8 cellular contexts compared by ENCODE assay signal in the genomic region with DNA sequence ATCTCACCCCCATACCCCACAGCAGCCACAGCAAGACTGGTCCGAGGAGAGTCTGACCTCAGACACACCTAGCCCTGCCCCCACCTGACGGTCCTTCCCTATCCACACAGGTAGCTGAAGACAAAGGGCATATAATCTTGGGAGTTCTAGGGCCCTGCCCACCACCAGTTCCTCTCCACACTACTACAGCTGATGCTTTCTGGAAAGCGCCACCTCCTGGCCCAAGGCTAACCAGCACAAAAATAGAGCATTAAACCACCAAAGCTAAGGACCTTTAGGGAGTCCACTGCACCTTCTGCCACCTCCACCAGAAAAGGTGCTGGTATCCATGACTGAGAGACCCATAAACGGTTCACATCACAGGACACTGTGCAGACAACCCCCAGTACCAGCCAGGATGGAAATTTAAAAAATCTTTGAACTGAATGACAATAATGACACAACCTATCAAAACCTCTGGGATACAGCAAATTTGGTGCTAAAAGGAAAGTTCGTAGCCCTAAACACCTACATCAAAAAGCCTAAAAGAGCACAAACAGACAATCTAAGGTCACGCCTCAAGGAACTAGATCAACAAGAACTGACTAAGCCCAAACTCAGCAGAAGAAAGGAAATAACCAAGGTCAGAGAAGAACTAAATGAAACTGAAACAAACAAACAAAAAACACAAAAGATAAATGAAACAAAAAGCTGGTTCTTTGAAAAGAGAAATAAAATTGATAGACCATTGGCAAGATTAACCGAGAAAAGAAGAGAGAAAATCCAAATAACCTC.
DNase-seq lines count a peak whose midpoint lies in the region; ATAC-seq and TF ChIP-seq lines count a peak whose summit lies in the region.

No MANE protein-coding gene starts in this region.

- DNase-seq in activated CD8-positive, alpha-beta memory T cell treated with anti-CD3 and anti-CD28 coated beads, Interleukin-2, amount 10 ng/mL, durations not matched to agents 7 days and 5 days: peak; percentile 56
- DNase-seq in activated CD8-positive, alpha-beta memory T cell treated with anti-CD3 and anti-CD28 coated beads, Interleukin-2, amount 50 U/mL, for 4 hours: no peak
- DNase-seq in NB4 (ENCODE audit: low read depth) (no peak), neural progenitor cell (ENCODE audit: low spot score) (no peak), SHP77 (lab: John Stamatoyannopoulos, UW) (no peak), BE2C (no peak), DMS114 treated with DMSO at 0.1 percent for 48 hours (lab: John Stamatoyannopoulos, UW; ENCODE audit: unreplicated experiment) (no peak)
- DNase-seq in activated naive CD4-positive, alpha-beta T cell treated with anti-CD3 and anti-CD28 coated beads, Interleukin-2, amount 50 U/mL, for 72 hours (ENCODE audit: low spot score in 2 of 2): no peak

- TF ChIP-seq CTCF in NB4 (IDR thresholded peaks at IDR 0.05; ENCODE audit: low read depth, low read length): peak; percentile 7
- peak; percentile 28 for TF ChIP-seq CTCF in neural progenitor cell (IDR thresholded peaks at IDR 0.05)
- TF ChIP-seq CTCF in BE2C (IDR thresholded peaks at IDR 0.05; ENCODE audit: low read depth, low read length): no peak; the same call in 1 of the 2 replicates

- no peak overlapping the region for H3K4me2 ChIP-seq in neural progenitor cell

- H3K9me3 ChIP-seq in neural progenitor cell (ENCODE audit: low read depth) (no peaks in the 10 kb centered on the region), BE2C (no peaks in the 10 kb centered on the region; the same call in 1 of the 2 replicates)

- no peaks in the 10 kb centered on the region for H3K27me3 Mint-ChIP-seq in activated CD8-positive, alpha-beta memory T cell treated with anti-CD3 and anti-CD28 coated beads, Interleukin-2, amount 10 ng/mL, durations not matched to agents 7 days and 5 days
- peaks cover 3% of the 10 kb centered on the region for H3K27me3 Mint-ChIP-seq in neural progenitor cell (ENCODE audit: insufficient read depth, low read depth)

- no peak overlapping the region for H2AFZ ChIP-seq in neural progenitor cell (replicated peaks)

- no peaks in the 10 kb centered on the region for H3K9me3 Mint-ChIP-seq in activated CD8-positive, alpha-beta memory T cell treated with anti-CD3 and anti-CD28 coated beads, Interleukin-2, amount 10 ng/mL, durations not matched to agents 7 days and 5 days (ENCODE audit: low read depth)
- H3K9me3 Mint-ChIP-seq in activated naive CD4-positive, alpha-beta T cell treated with anti-CD3 and anti-CD28 coated beads, Interleukin-2, amount 50 U/mL, for 72 hours: no peaks in the 10 kb centered on the region
- peaks cover 9% of the 10 kb centered on the region for H3K9me3 Mint-ChIP-seq in neural progenitor cell

- H3K4me1 ChIP-seq in neural progenitor cell (no peaks in the 10 kb centered on the region), BE2C (no peaks in the 10 kb centered on the region)

- no peak overlapping the region for H3K9ac ChIP-seq in neural progenitor cell

- no peaks in the 10 kb centered on the region for H4K20me1 ChIP-seq in neural progenitor cell (ENCODE audit: low read depth)

- peaks cover 48% of the 10 kb centered on the region for H3K4me1 Mint-ChIP-seq in activated CD8-positive, alpha-beta memory T cell treated with anti-CD3 and anti-CD28 coated beads, Interleukin-2, amount 10 ng/mL, durations not matched to agents 7 days and 5 days
- H3K4me1 Mint-ChIP-seq in neural progenitor cell: no peaks in the 10 kb centered on the region

- H3K4me3 Mint-ChIP-seq in activated CD8-positive, alpha-beta memory T cell treated with anti-CD3 and anti-CD28 coated beads, Interleukin-2, amount 10 ng/mL, durations not matched to agents 7 days and 5 days: peak overlapping the region; percentile 43
- no peak overlapping the region for H3K4me3 Mint-ChIP-seq in neural progenitor cell

- H3K27me3 ChIP-seq in neural progenitor cell: no peaks in the 10 kb centered on the region
- no peaks in the 10 kb centered on the region for H3K27me3 ChIP-seq in BE2C

- peak overlapping the region; percentile 98 for H3K27ac Mint-ChIP-seq in activated CD8-positive, alpha-beta memory T cell treated with anti-CD3 and anti-CD28 coated beads, Interleukin-2, amount 10 ng/mL, durations not matched to agents 7 days and 5 days
- peak overlapping the region; percentile 12 to 22 for H3K27ac Mint-ChIP-seq in activated naive CD4-positive, alpha-beta T cell treated with anti-CD3 and anti-CD28 coated beads, Interleukin-2, amount 50 U/mL, for 72 hours
- no peak overlapping the region for H3K27ac Mint-ChIP-seq in neural progenitor cell

- H3K36me3 ChIP-seq in neural progenitor cell: no peaks in the 10 kb centered on the region
- H3K36me3 ChIP-seq in BE2C: no peaks in the 10 kb centered on the region

- H3K36me3 Mint-ChIP-seq in activated CD8-positive, alpha-beta memory T cell treated with anti-CD3 and anti-CD28 coated beads, Interleukin-2, amount 10 ng/mL, durations not matched to agents 7 days and 5 days: peaks cover 43% of the 10 kb centered on the region
- peaks cover 0 to 6% of the 10 kb centered on the region in 2 donors for H3K36me3 Mint-ChIP-seq in activated naive CD4-positive, alpha-beta T cell treated with anti-CD3 and anti-CD28 coated beads, Interleukin-2, amount 50 U/mL, for 72 hours
- H3K36me3 Mint-ChIP-seq in neural progenitor cell: no peaks in the 10 kb centered on the region

- CTCF ChIA-PET in activated CD8-positive, alpha-beta memory T cell treated with anti-CD3 and anti-CD28 coated beads, Interleukin-2, amount 10 ng/mL, durations not matched to agents 7 days and 5 days (lab: Charles Lee): interaction anchor here (0.7 to 5.5 kb wide), 12 partner anchors 8 to 1311 kb away, joined by 3 to 41 read pairs (median 4); no protein-coding TSS in a partner anchor

- TF ChIP-seq POLR2A in NB4 (IDR thresholded peaks at IDR 0.05; ENCODE audit: extremely low read depth, insufficient read length): no peak

- ATAC-seq in activated CD8-positive, alpha-beta memory T cell treated with anti-CD3 and anti-CD28 coated beads, Interleukin-2, amount 10 ng/mL, durations not matched to agents 7 days and 5 days: peak; percentile 82
- peak in 1 of 2 donors; percentile 47 for ATAC-seq in activated naive CD4-positive, alpha-beta T cell treated with anti-CD3 and anti-CD28 coated beads, Interleukin-2, amount 50 U/mL, for 72 hours

- H3K4me3 ChIP-seq in NB4 (ENCODE audit: low read depth, low read length) (no peak overlapping the region), neural progenitor cell (no peak overlapping the region), BE2C (ENCODE audit: low read depth, low read length) (no peak overlapping the region)

- H3K27ac ChIP-seq in neural progenitor cell: no peak overlapping the region

- H3K79me2 ChIP-seq in neural progenitor cell (ENCODE audit: low read depth): no peaks in the 10 kb centered on the region

- no peaks in the 10 kb centered on the region for H3F3A ChIP-seq in neural progenitor cell (ENCODE audit: low read depth)
